24 cellular contexts compared by ENCODE assay signal in genomic region chr14:63273091-63273490, GRCh38. TPM values are rescaled to one million over a fixed set of nuclear protein-coding genes. Genes with fewer than 3 reads are reported as not detected.
"Had no signal": no experiment of that assay in that cellular context is flagged by ENCODE, and none has a peak within 500 bp of the region (broad histone marks: within the 10 kb centered on the region; RNA-seq: fewer than 3 reads in every experiment).

No MANE protein-coding gene starts in this region.

- H3K9ac ChIP-seq: neural progenitor cell had no signal

- H3K4me1 Mint-ChIP-seq: activated CD4-positive, alpha-beta memory T cell treated with anti-CD3 and anti-CD28 coated beads, Interleukin-2, amount 10 ng/mL, durations not matched to agents 7 days and 5 days; naive thymus-derived CD8-positive, alpha-beta T cell; neural progenitor cell; stimulated activated naive B cell treated with anti-CD40 and anti-IgM and Interleukin-4, amounts not matched to agents 10 μg/mL and 1 μg/mL and 100 μg/mL, for 72 hours had no signal

- DNase-seq: activated CD4-positive, alpha-beta memory T cell treated with anti-CD3 and anti-CD28 coated beads, Interleukin-2, amount 10 ng/mL, durations not matched to agents 7 days and 5 days; activated CD4-positive, alpha-beta T cell treated with anti-CD3 and anti-CD28 coated beads for 48 hours; activated effector memory CD4-positive, alpha-beta T cell treated with Interleukin-2 at 50 U/mL for 16 hours; activated naive CD4-positive, alpha-beta T cell treated with anti-CD3 and anti-CD28 coated beads for 36 hours; activated T-cell treated with anti-CD3 and anti-CD28 coated beads, Interleukin-2, amount 50 U/mL, for 72 hours; amygdala; effector CD4-positive, alpha-beta T cell; erythroblast; head of caudate nucleus; naive thymus-derived CD8-positive, alpha-beta T cell; retina; stimulated activated CD4-positive, alpha-beta T cell treated with anti-CD3 and anti-CD28 coated beads, Interleukin-2, amount 100 ng/mL, for 48 hours; stimulated activated CD8-positive, alpha-beta memory T cell treated with anti-CD3 and anti-CD28 coated beads, Interleukin-4, amount 100 ng/mL, for 48 hours; stimulated activated naive B cell treated with anti-CD40 and anti-IgM and Interleukin-4, amounts not matched to agents 10 μg/mL and 1 μg/mL and 100 μg/mL, for 72 hours had no signal

- ATAC-seq: activated T-cell treated with anti-CD3 and anti-CD28 coated beads, Interleukin-2, amount 50 U/mL, for 72 hours; naive thymus-derived CD8-positive, alpha-beta T cell; stimulated activated naive B cell treated with anti-CD40 and anti-IgM and Interleukin-4, amounts not matched to agents 10 μg/mL and 1 μg/mL and 100 μg/mL, for 72 hours had no signal

- H3K36me3 ChIP-seq: cardiac muscle cell, neural progenitor cell had no signal

- H2AFZ ChIP-seq: neural progenitor cell had no signal

- H3K9me3 Mint-ChIP-seq: activated CD4-positive, alpha-beta memory T cell treated with anti-CD3 and anti-CD28 coated beads, Interleukin-2, amount 10 ng/mL, durations not matched to agents 7 days and 5 days; activated naive CD4-positive, alpha-beta T cell treated with anti-CD3 and anti-CD28 coated beads for 36 hours; activated T-cell treated with anti-CD3 and anti-CD28 coated beads, Interleukin-2, amount 50 U/mL, for 72 hours; mesothelial cell of epicardium; naive thymus-derived CD8-positive, alpha-beta T cell; stimulated activated naive B cell treated with anti-CD40 and anti-IgM and Interleukin-4, amounts not matched to agents 10 μg/mL and 1 μg/mL and 100 μg/mL, for 72 hours had no signal

- H3K27ac ChIP-seq: cardiac muscle cell, neural progenitor cell had no signal

- H3K27ac Mint-ChIP-seq: activated CD4-positive, alpha-beta memory T cell treated with anti-CD3 and anti-CD28 coated beads, Interleukin-2, amount 10 ng/mL, durations not matched to agents 7 days and 5 days; activated naive CD4-positive, alpha-beta T cell treated with anti-CD3 and anti-CD28 coated beads for 36 hours; activated T-cell treated with anti-CD3 and anti-CD28 coated beads, Interleukin-2, amount 50 U/mL, for 72 hours; mesothelial cell of epicardium; naive thymus-derived CD8-positive, alpha-beta T cell; neural progenitor cell; stimulated activated naive B cell treated with anti-CD40 and anti-IgM and Interleukin-4, amounts not matched to agents 10 μg/mL and 1 μg/mL and 100 μg/mL, for 72 hours had no signal

- H3K4me3 Mint-ChIP-seq: activated CD4-positive, alpha-beta memory T cell treated with anti-CD3 and anti-CD28 coated beads, Interleukin-2, amount 10 ng/mL, durations not matched to agents 7 days and 5 days; activated naive CD4-positive, alpha-beta T cell treated with anti-CD3 and anti-CD28 coated beads for 36 hours; activated T-cell treated with anti-CD3 and anti-CD28 coated beads, Interleukin-2, amount 50 U/mL, for 72 hours; mesothelial cell of epicardium; naive thymus-derived CD8-positive, alpha-beta T cell; neural progenitor cell; stimulated activated naive B cell treated with anti-CD40 and anti-IgM and Interleukin-4, amounts not matched to agents 10 μg/mL and 1 μg/mL and 100 μg/mL, for 72 hours had no signal

- H3K4me2 ChIP-seq: neural progenitor cell had no signal

- H3K4me3 ChIP-seq: cardiac muscle cell, neural progenitor cell had no signal

- H3K27me3 ChIP-seq: cardiac muscle cell, neural progenitor cell had no signal

- H3K4me1 ChIP-seq: neural progenitor cell had no signal

RNA-seq across cellular contexts. Expression of gene GPHB5, which starts 45.6 kb away (rescaled TPM):
- total RNA-seq: activated CD4-positive, alpha-beta memory T cell treated with anti-CD3 and anti-CD28 coated beads, Interleukin-2, amount 10 ng/mL, durations not matched to agents 7 days and 5 days; activated naive CD4-positive, alpha-beta T cell treated with anti-CD3 and anti-CD28 coated beads for 36 hours; activated T-cell treated with anti-CD3 and anti-CD28 coated beads, Interleukin-2, amount 50 U/mL, for 72 hours; cardiac muscle cell; chondrocyte; frontal cortex; lung microvascular endothelial cell; mesothelial cell of epicardium; naive thymus-derived CD8-positive, alpha-beta T cell; osteoblast; posterior vena cava; T-helper 2 cell treated with Interferon-gamma antibody and Interleukin-4, amounts not matched to agents 100 ng/mL and 5 ng/mL, for 36 hours; ureter had no signal
- polyA plus RNA-seq: cardiac muscle cell; naive thymus-derived CD8-positive, alpha-beta T cell had no signal
